ENCODE assay signal across 1 cellular context in genomic region chr19:12806242-12807131, GRCh38.
TF ChIP-seq lines count a peak whose summit lies in the region.

Gene RNASEH2A (plus strand): TSS chr19:12806584. CDS start chr19:12806674, 90 bp downstream.

TF ChIP-seq in HepG2, 621 proteins besides CTCF, POLR2A, EP300 and RAD21 (continued from another document and continues in another):
- TF ChIP-seq ESRRA (CRISPR knock-in tag; IDR thresholded peaks at IDR 0.05; ENCODE audit: low read depth) (0 out of 2 replicates have a peak, but pooled peaks have one; percentile 39), MEF2D (CRISPR knock-in tag; IDR thresholded peaks at IDR 0.05) (peak; percentile 75), GMEB1 (CRISPR knock-in tag; IDR thresholded peaks at IDR 0.05; ENCODE audit: borderline replicate concordance) (peak; percentile 100), ZNF256 (CRISPR knock-in tag; conservative IDR thresholded peaks at IDR 0.05) (0 out of 2 replicates have a peak, but pooled peaks have one; percentile 32), ZNF282 (IDR thresholded peaks at IDR 0.05; ENCODE audit: partially characterized antibody) (no peak), BCL6 (CRISPR knock-in tag; IDR thresholded peaks at IDR 0.05) (0 out of 2 replicates have a peak, but pooled peaks have one; percentile 32), ZNF292 (CRISPR knock-in tag; IDR thresholded peaks at IDR 0.05; ENCODE audit: borderline replicate concordance, low read depth) (no peak), FOSL1 (CRISPR knock-in tag; IDR thresholded peaks at IDR 0.05; ENCODE audit: borderline replicate concordance) (peak; percentile 20; the same call in 1 of the 2 replicates), ZNF546 (CRISPR knock-in tag; conservative IDR thresholded peaks at IDR 0.05) (0 out of 2 replicates have a peak, but pooled peaks have one; percentile 72), CSRNP2 (CRISPR knock-in tag; conservative IDR thresholded peaks at IDR 0.05; ENCODE audit: low read depth) (no peak), GATAD1 (CRISPR knock-in tag; IDR thresholded peaks at IDR 0.05) (peak; percentile 91), ZNF329 (CRISPR knock-in tag; IDR thresholded peaks at IDR 0.05; ENCODE audit: low read depth) (peak; percentile 53; the same call in 1 of the 2 replicates), ZBTB40 (IDR thresholded peaks at IDR 0.05) (no peak), ZBTB40 (CRISPR knock-in tag; IDR thresholded peaks at IDR 0.05) (peak; percentile 44; the same call in 1 of the 2 replicates), U2AF2 (IDR thresholded peaks at IDR 0.05; ENCODE audit: low read depth, low read length) (no peak), MBNL3 (CRISPR knock-in tag; conservative IDR thresholded peaks at IDR 0.05) (no peak), ZNF280D (CRISPR knock-in tag; IDR thresholded peaks at IDR 0.05) (no peak), GATAD2A (CRISPR knock-in tag; IDR thresholded peaks at IDR 0.05) (no peak), SIN3A (IDR thresholded peaks at IDR 0.05; ENCODE audit: borderline replicate concordance, low read depth, low read length) (peak; percentile 82; the same call in 1 of the 2 replicates), SAP130 (CRISPR knock-in tag; IDR thresholded peaks at IDR 0.05; ENCODE audit: low read depth) (peak; percentile 97), ATF7 (IDR thresholded peaks at IDR 0.05) (no peak), ATF7 (CRISPR knock-in tag; IDR thresholded peaks at IDR 0.05) (0 out of 2 replicates have a peak, but pooled peaks have one; percentile 55), MATR3 (CRISPR knock-in tag; IDR thresholded peaks at IDR 0.05) (no peak), ZNF605 (CRISPR knock-in tag; IDR thresholded peaks at IDR 0.05) (peak; percentile 98), RXRB (CRISPR knock-in tag; IDR thresholded peaks at IDR 0.05; ENCODE audit: borderline replicate concordance) (0 out of 2 replicates have a peak, but pooled peaks have one; percentile 33), CHCHD3 (CRISPR knock-in tag; IDR thresholded peaks at IDR 0.05) (no peak), DR1 (CRISPR knock-in tag; IDR thresholded peaks at IDR 0.05) (peak; percentile 84), ZNF18 (CRISPR knock-in tag; IDR thresholded peaks at IDR 0.05; ENCODE audit: insufficient replicate concordance) (no peak), KDM5B (CRISPR knock-in tag; IDR thresholded peaks at IDR 0.05; ENCODE audit: borderline replicate concordance) (peak; percentile 73; the same call in 1 of the 2 replicates), ZNF441 (CRISPR knock-in tag; IDR thresholded peaks at IDR 0.05; ENCODE audit: borderline replicate concordance) (0 out of 2 replicates have a peak, but pooled peaks have one; percentile 49), BATF2 (CRISPR knock-in tag; IDR thresholded peaks at IDR 0.05) (peak; percentile 83; the same call in 1 of the 2 replicates), ADNP (CRISPR knock-in tag; IDR thresholded peaks at IDR 0.05) (no peak), TCF7L2 (IDR thresholded peaks at IDR 0.05; ENCODE audit: low read depth, low read length) (no peak), REPIN1 (CRISPR knock-in tag; IDR thresholded peaks at IDR 0.05; ENCODE audit: borderline replicate concordance, low read depth) (peak; percentile 59; the same call in 1 of the 2 replicates), TBP (CRISPR knock-in tag; IDR thresholded peaks at IDR 0.05) (0 out of 2 replicates have a peak, but pooled peaks have one; percentile 27), IKZF1 (IDR thresholded peaks at IDR 0.05) (no peak), IKZF5 (CRISPR knock-in tag; IDR thresholded peaks at IDR 0.05) (peak; percentile 41; the same call in 1 of the 2 replicates), IRF9 (CRISPR knock-in tag; IDR thresholded peaks at IDR 0.05; ENCODE audit: borderline replicate concordance) (peak; percentile 84; the same call in 1 of the 2 replicates)
